In genomic region chr16:78244131-78244899, GRCh38 we compare ENCODE assay signal across 30 cellular contexts.
DNase-seq lines count a peak whose midpoint lies in the region; ATAC-seq, FAIRE-seq and TF ChIP-seq lines count a peak whose summit lies in the region.
"Had no signal": no experiment of that assay in that cellular context is flagged by ENCODE, and none has a peak within 500 bp of the region (broad histone marks: within the 10 kb centered on the region; RNA-seq: fewer than 3 reads in every experiment).

No MANE protein-coding gene starts in this region.

- H3K27ac ChIP-seq in lower lobe of right lung (no peak overlapping the region), small intestine (ENCODE audit: low read depth in 1 of 2, low read length in 1 of 2) (no peak overlapping the region), neuronal stem cell (replicated peaks; ENCODE audit: low read length) (no peak overlapping the region)
- H3K27ac ChIP-seq: PC-9 had no signal

- no peak overlapping the region for H3K4me2 ChIP-seq in neuronal stem cell (ENCODE audit: insufficient read depth, low read length, poor library complexity, severe bottlenecking)
- H3K4me2 ChIP-seq: PC-9 had no signal

- intact Hi-C loops in lower lobe of right lung (cut with DNase I): no loop called here

- no peak overlapping the region for H2BK120ac ChIP-seq in neuronal stem cell (ENCODE audit: low read depth, low read length)

- ATAC-seq in lower lobe of right lung: peak; percentile 53 to 57
- ATAC-seq in GM21367 (IDR thresholded peaks at IDR 0.05; ENCODE audit: unreplicated experiment): no peak
- ATAC-seq in HG02885 (IDR thresholded peaks at IDR 0.05; ENCODE audit: poor library complexity, unreplicated experiment): no peak
- ATAC-seq: HCT116; left lobe of liver; SK-N-SH treated with all-trans-retinoic acid at 6 μM for 48 hours; stimulated activated effector memory CD8-positive, alpha-beta T cell treated with anti-CD3 and anti-CD28 coated beads, Interleukin-12 subunit alpha, Interleukin-12 subunit beta, amount 100 ng/mL, for 72 hours had no signal

- no peak overlapping the region for H4K8ac ChIP-seq in neuronal stem cell (ENCODE audit: low read depth, low read length)

- H3K9me3 ChIP-seq in lower lobe of right lung: no peaks in the 10 kb centered on the region
- no peaks in the 10 kb centered on the region for H3K9me3 ChIP-seq in small intestine (ENCODE audit: control insufficient read depth, low read depth)
- H3K9me3 ChIP-seq in neuronal stem cell (replicated peaks in 1 of 2; ENCODE audit: control insufficient read depth in 2 of 2, insufficient read depth in 1 of 2, low read depth in 1 of 2, low read length in 2 of 2): no peaks in the 10 kb centered on the region

- DNase-seq in Daoy (ENCODE audit: low read depth) (peak; percentile 28), bronchial epithelial cell (ENCODE audit: low read depth) (peak; percentile 47), lower lobe of right lung (no peak), small intestine (peak; percentile 42), neuronal stem cell (ENCODE audit: low spot score) (no peak)
- no peak for DNase-seq in activated CD4-positive, alpha-beta T cell treated with anti-CD3 and anti-CD28 coated beads, Interleukin-2, amount 50 U/mL, for 1 hour
- DNase-seq: activated CD4-positive, CD25-positive, alpha-beta regulatory T cell; activated naive CD4-positive, alpha-beta T cell treated with Interleukin-2 at 50 U/mL for 16 hours; AML-193; CD4-positive, alpha-beta memory T cell; cerebellar nuclear complex; DMS 273 treated with DMSO at 0.1 percent for 48 hours; hypothalamus; Kasumi-1; NCI-H1417 treated with DMSO at 0.1 percent for 48 hours; NCI-H2081; NCI-H2227 treated with DMSO at 0.1 percent for 48 hours; NCI-H526 treated with DMSO at 0.1 percent for 48 hours; nucleus accumbens; Right ventricle myocardium superior; stimulated activated CD4-positive, alpha-beta T cell treated with anti-CD3 and anti-CD28 coated beads, Interleukin-15, amount 100 ng/mL, for 24 hours; substantia nigra had no signal

- H3K4ac ChIP-seq in neuronal stem cell (ENCODE audit: low read length): no peak overlapping the region

- H3K9ac ChIP-seq in neuronal stem cell (ENCODE audit: low read depth, low read length, poor library complexity): no peak overlapping the region

- no peak overlapping the region for H2BK5ac ChIP-seq in neuronal stem cell (ENCODE audit: low read length)

- no peak overlapping the region for H2AFZ ChIP-seq in neuronal stem cell (ENCODE audit: low read length)
- H2AFZ ChIP-seq: PC-9 had no signal

- TF ChIP-seq CTCF in bronchial epithelial cell (IDR thresholded peaks at IDR 0.05; ENCODE audit: insufficient read depth, low read length, severe bottlenecking) (no peak), lower lobe of right lung (IDR thresholded peaks at IDR 0.05) (no peak)

- no peak overlapping the region for H2BK15ac ChIP-seq in neuronal stem cell (ENCODE audit: low read length)

- H3K14ac ChIP-seq in neuronal stem cell (ENCODE audit: low read length): no peak overlapping the region

- no peak overlapping the region for H3K4me3 ChIP-seq in bronchial epithelial cell (ENCODE audit: low read depth, low read length)
- H3K4me3 ChIP-seq in lower lobe of right lung: no peak overlapping the region
- H3K4me3 ChIP-seq in small intestine (ENCODE audit: low read depth in 1 of 2, low read length in 2 of 2): no peak overlapping the region
- H3K4me3 ChIP-seq in neuronal stem cell (ENCODE audit: low read length in 2 of 2): no peak overlapping the region
- H3K4me3 ChIP-seq: PC-9 had no signal

- H3K27me3 ChIP-seq in bronchial epithelial cell (ENCODE audit: control insufficient read depth, insufficient read depth, low read length) (no peaks in the 10 kb centered on the region), lower lobe of right lung (ENCODE audit: low read depth) (no peaks in the 10 kb centered on the region), small intestine (ENCODE audit: control insufficient read depth in 2 of 2, insufficient read depth in 2 of 2, low read length in 2 of 2) (no peaks in the 10 kb centered on the region), neuronal stem cell (ENCODE audit: control insufficient read depth in 3 of 3, insufficient read depth in 3 of 3, low read depth in 1 of 3, low read length in 3 of 3) (no peaks in the 10 kb centered on the region)

- no peaks in the 10 kb centered on the region for H3K36me3 ChIP-seq in bronchial epithelial cell (ENCODE audit: control insufficient read depth, insufficient read depth, low read length)
- no peaks in the 10 kb centered on the region for H3K36me3 ChIP-seq in lower lobe of right lung
- H3K36me3 ChIP-seq in small intestine (ENCODE audit: control insufficient read depth in 2 of 2, insufficient read depth in 2 of 2, low read length in 2 of 2): no peaks in the 10 kb centered on the region
- H3K36me3 ChIP-seq in neuronal stem cell (replicated peaks in 1 of 2; ENCODE audit: control insufficient read depth in 2 of 2, insufficient read depth in 2 of 2, low read length in 2 of 2): no peaks in the 10 kb centered on the region

- no peak overlapping the region for H3K23ac ChIP-seq in neuronal stem cell (ENCODE audit: low read depth, low read length, poor library complexity)

- no peak overlapping the region for H3K18ac ChIP-seq in neuronal stem cell (ENCODE audit: low read length)

- H4K91ac ChIP-seq in neuronal stem cell (ENCODE audit: low read depth, low read length, poor library complexity): no peak overlapping the region

- H3K79me1 ChIP-seq in neuronal stem cell (ENCODE audit: low read depth, low read length): no peaks in the 10 kb centered on the region

- H2AK5ac ChIP-seq in neuronal stem cell (ENCODE audit: low read depth, low read length): no peak overlapping the region

- H3K4me1 ChIP-seq in lower lobe of right lung (peaks cover 14% of the 10 kb centered on the region), small intestine (ENCODE audit: control insufficient read depth in 2 of 2, insufficient read depth in 1 of 2, low read depth in 1 of 2, low read length in 1 of 2) (peaks cover 0 to 2% of the 10 kb centered on the region in 2 donors), neuronal stem cell (ENCODE audit: control insufficient read depth in 2 of 2, insufficient read depth in 1 of 2, low read depth in 1 of 2, low read length in 2 of 2) (peaks cover 0 to 7% of the 10 kb centered on the region in 2 donors)

- WGBS in small intestine, 3 donors: 31 to 66% (median 48%) methylated on average over 9 of the region's 9 CpGs
- WGBS in neuronal stem cell (ENCODE audit: extremely low coverage in 2 of 2, insufficient read length in 2 of 2, insufficient replicate concordance in 1 of 2), 2 donors: no CpG with 5 or more reads among the region's 9 CpGs

- FAIRE-seq in bronchial epithelial cell (lab: Jason Lieb, UNC) (no peak), small intestine (lab: Jason Lieb, UNC) (no peak)
- FAIRE-seq: GM12891 had no signal

- H2BK12ac ChIP-seq in neuronal stem cell (ENCODE audit: low read length): no peak overlapping the region

Comparison
In these comparisons a context has a peak if more than half of its experiments do, and no peak if none do; other contexts are left out.
1. DNase-seq: peak in Daoy (single experiment), bronchial epithelial cell (single experiment) and small intestine (single experiment); none in lower lobe of right lung (single experiment), neuronal stem cell (single experiment) and activated CD4-positive, alpha-beta T cell treated with anti-CD3 and anti-CD28 coated beads, Interleukin-2, amount 50 U/mL, for 1 hour (single experiment).
2. ATAC-seq: peak in lower lobe of right lung (2 of 2); none in GM21367 (single experiment) and HG02885 (single experiment).